ENCODE assay signal across 8 cellular contexts in genomic region chr17:42833771-42834422, GRCh38. TPM values are rescaled to one million over a fixed set of nuclear protein-coding genes. Genes with fewer than 3 reads are reported as not detected.
DNase-seq lines count a peak whose midpoint lies in the region; ATAC-seq, FAIRE-seq and TF ChIP-seq lines count a peak whose summit lies in the region.

No MANE protein-coding gene starts in this region.

- H3K36me3 ChIP-seq in Panc1 (ENCODE audit: control insufficient read depth, insufficient read depth, low read length) (peaks cover 5% of the 10 kb centered on the region), esophagus muscularis mucosa (peaks cover 16 to 44% (median 41%) of the 10 kb centered on the region in 4 donors), ovary (no peaks in the 10 kb centered on the region)

- H3K27ac ChIP-seq in Panc1 (ENCODE audit: low read length) (peak overlapping the region; percentile 93), esophagus muscularis mucosa (replicated peaks in 1 of 4) (peak overlapping the region; percentile 86 to 95 (median 89)), ovary (peak overlapping the region; percentile 56 to 82)

- no peaks in the 10 kb centered on the region for H3K9me3 ChIP-seq in Panc1 (ENCODE audit: control insufficient read depth, insufficient read depth, low read depth, low read length)
- no peaks in the 10 kb centered on the region for H3K9me3 ChIP-seq in esophagus muscularis mucosa
- no peaks in the 10 kb centered on the region for H3K9me3 ChIP-seq in ovary

- no peak for DNase-seq in T-helper 1 cell
- DNase-seq in Panc1 (ENCODE audit: low read depth, low spot score) = no peak
- DNase-seq in esophagus muscularis mucosa (ENCODE audit: extremely low spot score) = no peak
- no peak for DNase-seq in ovary
- no peak for DNase-seq in H54 (ENCODE audit: insufficient read length, low spot score)

- peak overlapping the region; percentile 93 for H3K4me3 Mint-ChIP-seq in T-helper 1 cell treated with Interleukin-12 subunit alpha and Interleukin-12 subunit beta and Interleukin-4 antibody, amounts not matched to agents 30 μg/mL and 1 μg/mL, for 36 hours

- no peaks in the 10 kb centered on the region for H3K27me3 ChIP-seq in Panc1 (ENCODE audit: control insufficient read depth, insufficient read depth, low read length)
- no peaks in the 10 kb centered on the region for H3K27me3 ChIP-seq in esophagus muscularis mucosa
- no peaks in the 10 kb centered on the region for H3K27me3 ChIP-seq in ovary

- no peaks in the 10 kb centered on the region for H3K9me3 Mint-ChIP-seq in T-helper 1 cell treated with Interleukin-12 subunit alpha and Interleukin-12 subunit beta and Interleukin-4 antibody, amounts not matched to agents 30 μg/mL and 1 μg/mL, for 36 hours

- H3K4me3 ChIP-seq in Panc1 (ENCODE audit: low read depth in 2 of 2, low read length in 2 of 2) (peak overlapping the region; percentile 95 to 96), esophagus muscularis mucosa (peak overlapping the region; percentile 87 to 94 (median 92)), ovary (peak overlapping the region; percentile 74)

- H3K4me1 ChIP-seq in Panc1 (ENCODE audit: control insufficient read depth, insufficient read depth, low read length) = peaks cover 8% of the 10 kb centered on the region; the same call in 1 of the 2 replicates
- H3K4me1 ChIP-seq in esophagus muscularis mucosa = peaks cover 17 to 32% (median 25%) of the 10 kb centered on the region in 4 donors
- no peaks in the 10 kb centered on the region for H3K4me1 ChIP-seq in ovary (ENCODE audit: insufficient read depth)

- peaks cover 26% of the 10 kb centered on the region for H3K36me3 Mint-ChIP-seq in T-helper 1 cell treated with Interleukin-12 subunit alpha and Interleukin-12 subunit beta and Interleukin-4 antibody, amounts not matched to agents 30 μg/mL and 1 μg/mL, for 36 hours (ENCODE audit: low read depth)

- POLR2A ChIA-PET in Panc1 (lab: Charles Lee) = interaction anchor here (0.6 kb wide), 1 partner anchor 135 kb away, joined by 6 read pairs; no protein-coding TSS in a partner anchor

- FAIRE-seq in H54 (lab: Jason Lieb, UNC) = no peak

- TF ChIP-seq CTCF in Panc1 (IDR thresholded peaks at IDR 0.05) (no peak), esophagus muscularis mucosa (IDR thresholded peaks at IDR 0.05) (no peak), ovary (IDR thresholded peaks at IDR 0.05) (no peak)

- intact Hi-C loops in Panc1 (cut with micrococcal nuclease; ENCODE audit: unreplicated experiment) (no loop called here), esophagus muscularis mucosa (cut with DNase I) (no loop called here), ovary (cut with DNase I) (no loop called here)

- BruUV-seq in Panc1 (replicated peaks; lab: Mats Ljungman, UMichigan) = no TSS peak

- 7% methylated on average over 15 of the region's 18 CpGs for WGBS in esophagus muscularis mucosa
- WGBS in ovary, 3 donors = 5 to 7% (median 5%) methylated on average over 17 to 18 of the region's 18 CpGs

- peak overlapping the region; percentile 97 for H3K27ac Mint-ChIP-seq in T-helper 1 cell treated with Interleukin-12 subunit alpha and Interleukin-12 subunit beta and Interleukin-4 antibody, amounts not matched to agents 30 μg/mL and 1 μg/mL, for 36 hours

- TF ChIP-seq EP300 in esophagus muscularis mucosa (IDR thresholded peaks at IDR 0.05) (no peak), ovary (IDR thresholded peaks at IDR 0.05) (no peak)

- peaks cover 19% of the 10 kb centered on the region for H3K4me1 Mint-ChIP-seq in T-helper 1 cell treated with Interleukin-12 subunit alpha and Interleukin-12 subunit beta and Interleukin-4 antibody, amounts not matched to agents 30 μg/mL and 1 μg/mL, for 36 hours (ENCODE audit: low read depth)

- in situ Hi-C loops in Panc1 (cut with HindIII; ENCODE audit: low pct_unique_long_range_greater_than_20kb, low sequenced_read_pairs) = no loop called here

- H3K27me3 Mint-ChIP-seq in T-helper 1 cell treated with Interleukin-12 subunit alpha and Interleukin-12 subunit beta and Interleukin-4 antibody, amounts not matched to agents 30 μg/mL and 1 μg/mL, for 36 hours (ENCODE audit: low read depth) = peaks cover 5% of the 10 kb centered on the region

- TF ChIP-seq POLR2A in esophagus muscularis mucosa (IDR thresholded peaks at IDR 0.05; ENCODE audit: low read depth) (no peak), ovary (IDR thresholded peaks at IDR 0.05) (no peak), H54 (IDR thresholded peaks at IDR 0.05; ENCODE audit: low read depth, low read length) (no peak)

- CTCF ChIA-PET in Panc1 (lab: Charles Lee) = interaction anchor here (0.7 kb wide), 1 partner anchor 95 kb away, joined by 5 read pairs; no protein-coding TSS in a partner anchor

- peak; percentile 27; the same call in 1 of the 2 replicates for ATAC-seq in Panc1
- ATAC-seq in GM18498 (IDR thresholded peaks at IDR 0.05; ENCODE audit: unreplicated experiment) = no peak
- ATAC-seq in HG03139 (IDR thresholded peaks at IDR 0.05; ENCODE audit: unreplicated experiment) = no peak

RNA-seq across cellular contexts. Expression of gene PSME3, which starts 0.7 kb away (rescaled TPM):
- total RNA-seq in Panc1 (2021; ENCODE audit: unreplicated experiment) (110 TPM), esophagus muscularis mucosa (10 to 100 TPM; 68.9 to 91.5 (median 77.2) TPM), ovary (10 to 100 TPM; 28.6 to 85.8 (median 61.9) TPM)
- 135 TPM for polyA plus RNA-seq in Panc1 (2012; ENCODE audit: insufficient read length)
- 100 to 1,000 TPM in 1 of 2 donors, 10 to 100 TPM in 1; 31.7 to 118 TPM for polyA plus RNA-seq in ovary

RNA-seq across cellular contexts. Expression of gene BECN1, which starts 9.8 kb away (rescaled TPM):
- total RNA-seq in Panc1 (2021; ENCODE audit: unreplicated experiment) (61.8 TPM), esophagus muscularis mucosa (100 to 1,000 TPM; 165 to 293 (median 237) TPM), ovary (10 to 100 TPM; 47.5 to 75.3 (median 54.6) TPM)
- 76.7 TPM for polyA plus RNA-seq in Panc1 (2012; ENCODE audit: insufficient read length)
- 10 to 100 TPM; 47.2 to 67.5 TPM for polyA plus RNA-seq in ovary

RNA-seq across cellular contexts. Expression of gene AOC2, which starts 10.5 kb away (rescaled TPM):
- total RNA-seq in Panc1 (2021; ENCODE audit: unreplicated experiment) = 0.85 TPM
- polyA plus RNA-seq in Panc1 (2012; ENCODE audit: insufficient read length) = 0.57 TPM
- 1 to 10 TPM in 3 of 4 donors, under 1 TPM in 1; 0.66 to 2.0 (median 1.4) TPM for total RNA-seq in esophagus muscularis mucosa
- total RNA-seq in ovary = 1 to 10 TPM in 6 of 7 donors, under 1 TPM in 1; 0.72 to 1.9 (median 1.3) TPM
- polyA plus RNA-seq in ovary = 1 to 10 TPM in 1 of 2 donors, under 1 TPM in 1; 0.40 to 6.3 TPM

RNA-seq across cellular contexts. Expression of gene AOC3, which starts 17.1 kb away (rescaled TPM):
- total RNA-seq in Panc1 (2021; ENCODE audit: unreplicated experiment) = 0.21 TPM
- 0.16 TPM for polyA plus RNA-seq in Panc1 (2012; ENCODE audit: insufficient read length)
- total RNA-seq in esophagus muscularis mucosa = 100 to 1,000 TPM in 3 of 4 donors, 10 to 100 TPM in 1; 89.0 to 242 (median 118) TPM
- 100 to 1,000 TPM in 1 of 7 donors, 10 to 100 TPM in 3, 1 to 10 TPM in 2, under 1 TPM in 1; 0.72 to 112 (median 12.4) TPM for total RNA-seq in ovary
- polyA plus RNA-seq in ovary = 100 to 1,000 TPM in 1 of 2 donors, 10 to 100 TPM in 1; 22.5 to 197 TPM

RNA-seq across cellular contexts. Expression of gene CNTD1, which starts 35.2 kb away (rescaled TPM):
- total RNA-seq in Panc1 (2021; ENCODE audit: unreplicated experiment) (0.13 TPM), esophagus muscularis mucosa (1 to 10 TPM in 1 of 4 donors, under 1 TPM in 2, not detected in 1; 0.50 to 3.9 (median 0.57) TPM), ovary (under 1 TPM in 5 of 7 donors, not detected in 2; 0.30 to 0.79 (median 0.33) TPM)
- polyA plus RNA-seq in Panc1 (2012; ENCODE audit: insufficient read length) = 0.34 TPM
- polyA plus RNA-seq in ovary = under 1 TPM; 0.22 to 0.36 TPM
